ENCODE assay signal across 8 cellular contexts in genomic region chr19:16002380-16002779, GRCh38. TPM values are rescaled to one million over a fixed set of nuclear protein-coding genes. Genes with fewer than 3 reads are reported as not detected.
A peak's percentile ranks its signal among the peaks of the same experiment; 100 is the strongest.
DNase-seq lines count a peak whose midpoint lies in the region; ATAC-seq and TF ChIP-seq lines count a peak whose summit lies in the region.
"Had no signal": no experiment of that assay in that cellular context is flagged by ENCODE, and none has a peak within 500 bp of the region (broad histone marks: within the 10 kb centered on the region; RNA-seq: fewer than 3 reads in every experiment).

No MANE protein-coding gene starts in this region.

- peak; percentile 51 for ATAC-seq in IMR-90 (ENCODE audit: low read depth)
- ATAC-seq in T-helper 17 cell = no peak
- ATAC-seq in gastroesophageal sphincter = no peak

- H3K4me3 ChIP-seq in IMR-90 (ENCODE audit: insufficient read depth, low read depth, low read length) (peak overlapping the region; percentile 31), gastroesophageal sphincter (peak overlapping the region; percentile 30 to 46), skeletal muscle tissue (ENCODE audit: low read length in 3 of 3) (peak overlapping the region; percentile 59 to 68 (median 65))

- H3K23ac ChIP-seq in IMR-90 (ENCODE audit: low read depth, low read length) = no peak overlapping the region

- TF ChIP-seq CTCF in IMR-90 (conservative IDR thresholded peaks at IDR 0.05; ENCODE audit: low read depth, low read length) (no peak), gastroesophageal sphincter (IDR thresholded peaks at IDR 0.05) (no peak)

- peak overlapping the region; percentile 66 for H3K4me2 ChIP-seq in IMR-90 (ENCODE audit: low read depth, low read length)

- H2BK120ac ChIP-seq in IMR-90 (ENCODE audit: low read depth, low read length) = peak overlapping the region; percentile 3; the same call in 1 of the 2 replicates

- no peaks in the 10 kb centered on the region for H3K79me1 ChIP-seq in IMR-90 (ENCODE audit: low read depth in 1 of 2, low read length in 2 of 2)

- H3K36me3 ChIP-seq in IMR-90 (ENCODE audit: control insufficient read depth, insufficient read depth, low read length) = no peaks in the 10 kb centered on the region
- no peaks in the 10 kb centered on the region for H3K36me3 ChIP-seq in gastroesophageal sphincter
- H3K36me3 ChIP-seq in skeletal muscle tissue (ENCODE audit: control insufficient read depth in 3 of 3, insufficient read depth in 3 of 3, low read length in 3 of 3) = no peaks in the 10 kb centered on the region

- 36% methylated on average over 4 of the region's 7 CpGs; no CpG with 5 or more reads in 1 of the 2 experiments for WGBS in IMR-90 (ENCODE audit: extremely low coverage in 2 of 2, insufficient read length in 1 of 2), 2 experiments
- 30 to 53% methylated on average over 7 of the region's 7 CpGs for WGBS in gastroesophageal sphincter (ENCODE audit: low coverage in 1 of 2), 2 donors

- POLR2A ChIA-PET in IMR-90 (lab: Charles Lee; ENCODE audit: unreplicated experiment) = no interaction called here

- in situ Hi-C loops in IMR-90 (cut with MboI; ENCODE audit: low sequenced_read_pairs) = no loop called here

- H3K27me3 ChIP-seq in IMR-90 (ENCODE audit: control insufficient read depth, insufficient read depth, low read length) (no peaks in the 10 kb centered on the region), gastroesophageal sphincter (no peaks in the 10 kb centered on the region), skeletal muscle tissue (ENCODE audit: control insufficient read depth in 3 of 3, insufficient read depth in 3 of 3, low read length in 3 of 3) (no peaks in the 10 kb centered on the region)

- H3K9ac ChIP-seq in IMR-90 (ENCODE audit: low read depth, low read length) (no peak overlapping the region), skeletal muscle tissue (ENCODE audit: low read depth in 1 of 3, low read length in 3 of 3) (peak overlapping the region in 2 of 3 donors; percentile 65 to 70)

- H2AK5ac ChIP-seq in IMR-90 (ENCODE audit: low read depth, low read length) = no peak overlapping the region

- no peaks in the 10 kb centered on the region for H3K27me3 Mint-ChIP-seq in T-helper 17 cell

- H3K18ac ChIP-seq in IMR-90 (ENCODE audit: low read depth, low read length) = no peak overlapping the region

- H3K4me1 Mint-ChIP-seq in T-helper 17 cell = peaks cover 23% of the 10 kb centered on the region

- no peak overlapping the region for H3K27ac ChIP-seq in IMR-90 (ENCODE audit: insufficient read depth, low read length)
- H3K27ac ChIP-seq in gastroesophageal sphincter = peak overlapping the region in 1 of 4 donors; percentile 43
- no peak overlapping the region for H3K27ac ChIP-seq in skeletal muscle tissue (ENCODE audit: low read depth, low read length)

- no peak overlapping the region for H2BK15ac ChIP-seq in IMR-90 (ENCODE audit: low read depth, low read length)

- TF ChIP-seq POLR2A in IMR-90 (IDR thresholded peaks at IDR 0.05; ENCODE audit: low read depth, low read length) (no peak), gastroesophageal sphincter (IDR thresholded peaks at IDR 0.05) (no peak)

- H3K36me3 Mint-ChIP-seq in T-helper 17 cell (ENCODE audit: low read depth) = peaks cover 3% of the 10 kb centered on the region

- dilution Hi-C loops in IMR-90 (cut with HindIII; ENCODE audit: low sequenced_read_pairs, unreplicated experiment) = no loop called here

- TF ChIP-seq EP300 in gastroesophageal sphincter (IDR thresholded peaks at IDR 0.05) = no peak

- no peak for TF ChIP-seq RAD21 in IMR-90 (IDR thresholded peaks at IDR 0.05; ENCODE audit: low read length)

- H2AFZ ChIP-seq in IMR-90 (replicated peaks; ENCODE audit: low read length, poor library complexity) = peak overlapping the region; percentile 91

- peak overlapping the region; percentile 57 to 64; a peak in 3 of 4 replicates for H4K8ac ChIP-seq in IMR-90 (ENCODE audit: low read depth in 2 of 2, low read length in 2 of 2)

- H4K91ac ChIP-seq in IMR-90 (ENCODE audit: insufficient read depth, low read depth, low read length) = no peak overlapping the region

- no peak overlapping the region for H3K56ac ChIP-seq in IMR-90 (ENCODE audit: extremely low read depth, insufficient read depth, low read length)

- intact Hi-C loops in IMR-90 (cut with micrococcal nuclease) = no loop called here

- H4K5ac ChIP-seq in IMR-90 (ENCODE audit: low read depth, low read length) = peak overlapping the region; percentile 21

- 0 out of 2 replicates have a peak overlapping the region, but pooled peaks have one; percentile 25 for H3K14ac ChIP-seq in IMR-90 (replicated peaks; ENCODE audit: low read depth, low read length)

- CTCF ChIA-PET in IMR-90 (lab: Yijun Ruan, JAX) = no interaction called here

- H3K27ac Mint-ChIP-seq in T-helper 17 cell = peak overlapping the region; percentile 92

- no peaks in the 10 kb centered on the region for H3K9me3 ChIP-seq in IMR-90 (ENCODE audit: control insufficient read depth, insufficient read depth, low read length)
- H3K9me3 ChIP-seq in T-helper 17 cell (ENCODE audit: control insufficient read depth, low read length, poor library complexity, severe bottlenecking) = no peaks in the 10 kb centered on the region
- no peaks in the 10 kb centered on the region for H3K9me3 ChIP-seq in gastroesophageal sphincter
- no peaks in the 10 kb centered on the region for H3K9me3 ChIP-seq in skeletal muscle tissue (ENCODE audit: control insufficient read depth in 3 of 3, low read length in 3 of 3)

- H2BK5ac ChIP-seq in IMR-90 (ENCODE audit: low read depth, low read length, poor library complexity, severe bottlenecking) = no peak overlapping the region

- DNase-seq in IMR-90 = peak; percentile 20
- DNase-seq in T-helper 17 cell = no peak
- no peak for DNase-seq in SHP77 (lab: John Stamatoyannopoulos, UW)
- DNase-seq in NCI-H187 (lab: John Stamatoyannopoulos, UW) = no peak
- no peak for DNase-seq in DMS53 treated with DMSO at 0.1 percent for 48 hours (lab: John Stamatoyannopoulos, UW; ENCODE audit: unreplicated experiment)

- H3K4me3 Mint-ChIP-seq in T-helper 17 cell = peak overlapping the region; percentile 90

- H3K9me1 ChIP-seq in IMR-90 (ENCODE audit: insufficient read depth, low read length) = no peaks in the 10 kb centered on the region

- H3K4me1 ChIP-seq in IMR-90 (ENCODE audit: control insufficient read depth, insufficient read depth, low read length) = peaks cover 6% of the 10 kb centered on the region; the same call in 1 of the 2 replicates
- H3K4me1 ChIP-seq in gastroesophageal sphincter = peaks cover 0 to 23% (median 3%) of the 10 kb centered on the region in 3 donors
- peaks cover 7 to 13% (median 10%) of the 10 kb centered on the region in 3 donors for H3K4me1 ChIP-seq in skeletal muscle tissue (ENCODE audit: control insufficient read depth in 3 of 3, insufficient read depth in 3 of 3, low read length in 3 of 3)

- no TSS peak for BruUV-seq in IMR-90 (replicated peaks; lab: Mats Ljungman, UMichigan)

- H3K4ac ChIP-seq in IMR-90 (ENCODE audit: low read depth, low read length) = 0 out of 2 replicates have a peak overlapping the region, but pooled peaks have one; percentile 15

- H2AK9ac ChIP-seq in IMR-90 (replicated peaks; ENCODE audit: low read depth, low read length, poor library complexity) = no peak overlapping the region

- H2BK20ac ChIP-seq in IMR-90 (ENCODE audit: low read depth, low read length) = no peak overlapping the region

- H4K20me1 ChIP-seq in IMR-90 (ENCODE audit: insufficient read depth, low read length) = no peaks in the 10 kb centered on the region

TF ChIP-seq in IMR-90, 13 proteins besides CTCF, POLR2A, EP300 and RAD21:
- TF ChIP-seq CEBPB (IDR thresholded peaks at IDR 0.05; ENCODE audit: low read depth, low read length) = no peak
- no peak for TF ChIP-seq ELK1 (IDR thresholded peaks at IDR 0.05; ENCODE audit: borderline replicate concordance, low read depth, low read length)
- no peak for TF ChIP-seq MAZ (IDR thresholded peaks at IDR 0.05; ENCODE audit: borderline replicate concordance, low read depth, low read length)
- no peak for TF ChIP-seq BHLHE40 (IDR thresholded peaks at IDR 0.05; ENCODE audit: low read depth, low read length)
- TF ChIP-seq MXI1 (IDR thresholded peaks at IDR 0.05; ENCODE audit: borderline replicate concordance, low read depth, low read length) = no peak
- TF ChIP-seq MAFK (IDR thresholded peaks at IDR 0.05; ENCODE audit: low read depth, low read length) = no peak
- no peak for TF ChIP-seq CHD1 (IDR thresholded peaks at IDR 0.05; ENCODE audit: low read depth, low read length)
- TF ChIP-seq NFE2L2 (IDR thresholded peaks at IDR 0.05; ENCODE audit: low read depth, low read length) = no peak
- no peak for TF ChIP-seq RFX5 (IDR thresholded peaks at IDR 0.05; ENCODE audit: low read depth, low read length)
- no peak for TF ChIP-seq RCOR1 (IDR thresholded peaks at IDR 0.05; ENCODE audit: insufficient replicate concordance, low read length)

RNA-seq across cellular contexts. Expression of gene OR10H4, which starts 53.6 kb away (rescaled TPM):
- total RNA-seq in IMR-90 (2012; rRNA removed) (not detected in 2 replicates), T-helper 17 cell (not detected), gastroesophageal sphincter (not detected), skeletal muscle tissue (not detected)
- not detected in 2 replicates for polyA plus RNA-seq in IMR-90 (2012; rRNA removed)
- polyA plus RNA-seq in IMR-90 (2012; cell fraction: cytosol; rRNA removed) = not detected in 2 replicates
- not detected in 2 replicates for polyA plus RNA-seq in IMR-90 (2012; cell fraction: nucleus; rRNA removed; ENCODE audit: low replicate concordance)
- total RNA-seq: myocyte had no signal
